ENCODE assay signal across 21 cellular contexts in the genomic region with DNA sequence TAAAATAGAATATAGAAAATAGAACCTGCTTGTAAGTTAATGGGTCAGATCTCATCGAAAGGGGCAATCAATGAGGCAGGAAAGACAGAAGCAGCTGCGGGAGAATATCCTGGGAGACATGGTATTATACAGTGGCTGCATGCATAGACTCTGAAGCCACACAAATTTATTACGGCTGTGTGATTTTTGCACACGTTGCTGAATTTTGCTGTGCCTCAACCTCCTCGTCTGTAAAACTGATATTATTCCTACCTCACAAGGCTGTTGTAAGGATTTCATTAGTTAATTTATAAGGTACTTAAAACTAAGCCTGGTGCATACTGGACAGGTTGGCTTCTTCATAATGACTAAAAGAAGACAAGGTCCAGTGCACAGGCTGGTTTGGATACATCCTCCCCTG. TPM values are rescaled to one million over a fixed set of nuclear protein-coding genes. Genes with fewer than 3 reads are reported as not detected.
A peak's percentile ranks its signal among the peaks of the same experiment; 100 is the strongest.
DNase-seq lines count a peak whose midpoint lies in the region; ATAC-seq and TF ChIP-seq lines count a peak whose summit lies in the region.
"Had no signal": no experiment of that assay in that cellular context is flagged by ENCODE, and none has a peak within 500 bp of the region (broad histone marks: within the 10 kb centered on the region; RNA-seq: fewer than 3 reads in every experiment).

No MANE protein-coding gene starts in this region.

- no peak overlapping the region for H3K27ac Mint-ChIP-seq in naive thymus-derived CD8-positive, alpha-beta T cell
- H3K27ac Mint-ChIP-seq: CD14-positive monocyte; CD4-positive, alpha-beta T cell; CD8-positive, alpha-beta memory T cell had no signal

- H3K9me3 Mint-ChIP-seq in naive thymus-derived CD8-positive, alpha-beta T cell, result no peaks in the 10 kb centered on the region
- H3K9me3 Mint-ChIP-seq: CD14-positive monocyte; CD4-positive, alpha-beta T cell; CD8-positive, alpha-beta memory T cell had no signal

- H3K9me3 ChIP-seq in heart left ventricle (peaks cover 0 to 2% (median 0%) of the 10 kb centered on the region in 12 donors), right cardiac atrium (ENCODE audit: control insufficient read depth, low read length) (no peaks in the 10 kb centered on the region), right atrium auricular region (no peaks in the 10 kb centered on the region), esophagus muscularis mucosa (no peaks in the 10 kb centered on the region), mucosa of descending colon (no peaks in the 10 kb centered on the region)
- H3K9me3 ChIP-seq: BE2C; BLaER1 treated with 17β-estradiol and CSF1 and Interleukin-3, amounts not matched to agents 10 nM and 100 nM had no signal

- H3K4me1 ChIP-seq in heart left ventricle, result peaks cover 0 to 37% (median 9%) of the 10 kb centered on the region in 12 donors
- H3K4me1 ChIP-seq in right cardiac atrium (ENCODE audit: control insufficient read depth, insufficient read depth, low read length), result peaks cover 2% of the 10 kb centered on the region
- H3K4me1 ChIP-seq in right atrium auricular region, result no peaks in the 10 kb centered on the region
- H3K4me1 ChIP-seq in esophagus muscularis mucosa, result peaks cover 0 to 4% (median 0%) of the 10 kb centered on the region in 4 donors
- H3K4me1 ChIP-seq in mucosa of descending colon (ENCODE audit: low read depth), result no peaks in the 10 kb centered on the region
- H3K4me1 ChIP-seq: BE2C had no signal

- peak overlapping the region in 11 of 12 donors; percentile 67 to 91 (median 80) for H3K27ac ChIP-seq in heart left ventricle
- no peak overlapping the region for H3K27ac ChIP-seq in right cardiac atrium (ENCODE audit: low read length)
- H3K27ac ChIP-seq in right atrium auricular region, result peak overlapping the region; percentile 66 to 76
- H3K27ac ChIP-seq in esophagus muscularis mucosa (replicated peaks in 1 of 4), result peak overlapping the region in 3 of 4 donors; percentile 29 to 50 (median 39)
- H3K27ac ChIP-seq: 22Rv1; BLaER1 treated with 17β-estradiol and CSF1 and Interleukin-3, amounts not matched to agents 10 nM and 100 nM; GM23248 had no signal

- ATAC-seq in heart left ventricle, result no peak
- no peak for ATAC-seq in right cardiac atrium
- no peak for ATAC-seq in left cardiac atrium
- ATAC-seq in mucosa of descending colon, result no peak
- ATAC-seq in naive thymus-derived CD8-positive, alpha-beta T cell, result no peak

- peaks cover 0 to 10% (median 4%) of the 10 kb centered on the region in 5 donors for H3K27me3 Mint-ChIP-seq in naive thymus-derived CD8-positive, alpha-beta T cell

- TF ChIP-seq POLR2A in heart left ventricle (IDR thresholded peaks at IDR 0.05), result no peak
- no peak for TF ChIP-seq POLR2A in esophagus muscularis mucosa (IDR thresholded peaks at IDR 0.05; ENCODE audit: low read depth)

- DNase-seq in heart left ventricle (no peak), right cardiac atrium (no peak), right atrium auricular region (ENCODE audit: low spot score) (no peak), left cardiac atrium (no peak), DMS53 treated with DMSO at 0.1 percent for 48 hours (lab: John Stamatoyannopoulos, UW; ENCODE audit: unreplicated experiment) (peak; percentile 10), esophagus muscularis mucosa (ENCODE audit: extremely low spot score) (no peak), mucosa of descending colon (no peak)
- DNase-seq in naive thymus-derived CD8-positive, alpha-beta T cell, result no peak
- DNase-seq: ACHN; AML-193; BE2C; CD4-positive, alpha-beta T cell; CD8-positive, alpha-beta memory T cell; DMS 273 treated with DMSO at 0.1 percent for 48 hours; DND-41; GM23248; H7; HCEC 1CT had no signal

- H3K4me3 ChIP-seq in heart left ventricle (no peak overlapping the region), right cardiac atrium (ENCODE audit: low read length) (no peak overlapping the region), right atrium auricular region (no peak overlapping the region), esophagus muscularis mucosa (no peak overlapping the region), mucosa of descending colon (no peak overlapping the region)
- H3K4me3 ChIP-seq: BLaER1 treated with 17β-estradiol and CSF1 and Interleukin-3, amounts not matched to agents 10 nM and 100 nM; GM23248 had no signal

- no peak for TF ChIP-seq EP300 in esophagus muscularis mucosa (IDR thresholded peaks at IDR 0.05)

- H3K27me3 ChIP-seq in heart left ventricle (no peaks in the 10 kb centered on the region), right cardiac atrium (ENCODE audit: control insufficient read depth, insufficient read depth) (no peaks in the 10 kb centered on the region), right atrium auricular region (no peaks in the 10 kb centered on the region), esophagus muscularis mucosa (no peaks in the 10 kb centered on the region)
- H3K27me3 ChIP-seq: BLaER1 treated with 17β-estradiol and CSF1 and Interleukin-3, amounts not matched to agents 10 nM and 100 nM had no signal

- POLR2A ChIA-PET in naive thymus-derived CD8-positive, alpha-beta T cell (lab: Charles Lee), result no interaction called here

- intact Hi-C loops in heart left ventricle (cut with DNase I) (loop anchor here in 2 of 10 donors (10.0 kb wide), 1 partner anchor 265 kb away; no protein-coding TSS in a partner anchor), right cardiac atrium (cut with DNase I) (no loop called here), left cardiac atrium (cut with DNase I) (no loop called here), esophagus muscularis mucosa (cut with DNase I) (no loop called here), mucosa of descending colon (cut with DNase I, micrococcal nuclease) (loop anchor here in 1 of 2 donors (10.0 kb wide), 1 partner anchor 65 kb away; no protein-coding TSS in a partner anchor)

- H3K36me3 Mint-ChIP-seq in naive thymus-derived CD8-positive, alpha-beta T cell, result no peaks in the 10 kb centered on the region
- H3K36me3 Mint-ChIP-seq: CD14-positive monocyte; CD8-positive, alpha-beta memory T cell had no signal

- no peaks in the 10 kb centered on the region for H3K4me1 Mint-ChIP-seq in naive thymus-derived CD8-positive, alpha-beta T cell
- H3K4me1 Mint-ChIP-seq: CD14-positive monocyte; CD8-positive, alpha-beta memory T cell had no signal

- no peak overlapping the region for H3K4me3 Mint-ChIP-seq in naive thymus-derived CD8-positive, alpha-beta T cell
- H3K4me3 Mint-ChIP-seq: CD14-positive monocyte; CD4-positive, alpha-beta T cell; CD8-positive, alpha-beta memory T cell had no signal

- H3K36me3 ChIP-seq in heart left ventricle (peaks cover 0 to 17% (median 0%) of the 10 kb centered on the region in 9 donors), right atrium auricular region (peaks cover 6% of the 10 kb centered on the region), esophagus muscularis mucosa (peaks cover 0 to 16% (median 0%) of the 10 kb centered on the region in 4 donors), mucosa of descending colon (ENCODE audit: low read depth) (no peaks in the 10 kb centered on the region)
- H3K36me3 ChIP-seq: BE2C; BLaER1 treated with 17β-estradiol and CSF1 and Interleukin-3, amounts not matched to agents 10 nM and 100 nM had no signal

- TF ChIP-seq CTCF in heart left ventricle (IDR thresholded peaks at IDR 0.05), result no peak
- no peak for TF ChIP-seq CTCF in right atrium auricular region (IDR thresholded peaks at IDR 0.05)
- no peak for TF ChIP-seq CTCF in esophagus muscularis mucosa (IDR thresholded peaks at IDR 0.05)
- no peak for TF ChIP-seq CTCF in mucosa of descending colon (IDR thresholded peaks at IDR 0.05)

- 92 to 97% (median 95%) methylated on average over 5 of the region's 5 CpGs for WGBS in heart left ventricle, 4 donors
- WGBS in right cardiac atrium, result 96% methylated on average over 5 of the region's 5 CpGs
- WGBS in esophagus muscularis mucosa, result 91% methylated on average over 5 of the region's 5 CpGs

RNA-seq across cellular contexts. Expression of a gene that starts 52.3 kb away (rescaled TPM):
- total RNA-seq in heart left ventricle (10 to 100 TPM in 5 of 9 donors, 1 to 10 TPM in 4; 4.7 to 13.4 (median 10.0) TPM), right cardiac atrium (1 to 10 TPM; 5.4 to 9.9 (median 8.4) TPM), right atrium auricular region (10 to 100 TPM in 1 of 2 donors, 1 to 10 TPM in 1; 3.4 to 16.3 TPM), left cardiac atrium (10 to 100 TPM in 1 of 2 donors, 1 to 10 TPM in 1; 6.4 to 15.8 TPM), esophagus muscularis mucosa (1 to 10 TPM; 5.0 to 8.0 (median 5.8) TPM), mucosa of descending colon (1 to 10 TPM; 1.3 to 6.9 (median 3.5) TPM)
- polyA plus RNA-seq in heart left ventricle (1 to 10 TPM; 1.8 to 2.5 TPM), right cardiac atrium (2.1 TPM)
- not detected for total RNA-seq in naive thymus-derived CD8-positive, alpha-beta T cell
- polyA plus RNA-seq in naive thymus-derived CD8-positive, alpha-beta T cell, result not detected
- total RNA-seq: CD4-positive, alpha-beta T cell; CD8-positive, alpha-beta memory T cell had no signal
